19 cellular contexts compared by ENCODE assay signal in the genomic region with DNA sequence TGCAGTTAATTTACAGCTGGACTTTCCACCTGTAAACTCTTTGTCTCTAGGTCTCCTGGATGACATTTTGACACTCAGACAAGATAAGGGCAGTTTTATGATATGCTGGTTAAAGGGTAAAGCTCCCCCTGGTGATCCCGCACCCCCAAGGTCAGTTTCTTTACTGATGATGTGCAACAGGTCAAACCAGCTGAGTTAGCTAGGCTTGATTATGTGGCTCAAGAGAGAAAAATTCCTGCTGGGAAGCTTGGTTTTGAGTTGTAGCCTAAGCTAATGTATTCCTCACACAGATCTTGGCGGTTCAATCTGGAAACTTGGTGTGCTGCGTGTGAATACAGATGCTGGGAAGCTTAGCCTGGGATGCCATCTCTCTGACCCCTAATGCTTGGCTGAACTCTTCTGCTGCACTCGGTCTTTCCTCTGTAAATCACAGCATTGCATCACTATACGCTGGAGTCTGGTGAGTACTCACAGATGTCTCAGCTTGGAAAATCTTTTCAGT. TPM values are rescaled to one million over a fixed set of nuclear protein-coding genes. Genes with fewer than 3 reads are reported as not detected.
A peak's percentile ranks its signal among the peaks of the same experiment; 100 is the strongest.
DNase-seq lines count a peak whose midpoint lies in the region; ATAC-seq, FAIRE-seq and TF ChIP-seq lines count a peak whose summit lies in the region.
"Had no signal": no experiment of that assay in that cellular context is flagged by ENCODE, and none has a peak within 500 bp of the region (broad histone marks: within the 10 kb centered on the region; RNA-seq: fewer than 3 reads in every experiment).

No MANE protein-coding gene starts in this region.

- ATAC-seq in GM18868 (IDR thresholded peaks at IDR 0.05; ENCODE audit: unreplicated experiment) (no peak), HG02870 (IDR thresholded peaks at IDR 0.05; ENCODE audit: unreplicated experiment) (no peak)
- ATAC-seq: activated CD8-positive, alpha-beta T cell treated with anti-CD3 and anti-CD28 coated beads, Interleukin-2, amount 10 ng/mL, durations not matched to agents 7 days and 5 days; activated T-helper 17 cell treated with anti-CD3 and anti-CD28 coated beads, Interleukin-2, amount 50 U/mL, for 72 hours; gastrocnemius medialis had no signal

- no peaks in the 10 kb centered on the region for H3K36me3 Mint-ChIP-seq in nephron progenitor cell (ENCODE audit: low read depth)

- peaks cover 8% of the 10 kb centered on the region for H3K4me1 Mint-ChIP-seq in nephron progenitor cell
- H3K4me1 Mint-ChIP-seq: activated T-helper 17 cell treated with anti-CD3 and anti-CD28 coated beads, Interleukin-2, amount 50 U/mL, for 72 hours had no signal

- DNase-seq in GM03348 (ENCODE audit: low spot score) (peak; percentile 25), RPMI7951 (ENCODE audit: low read depth) (peak; percentile 40), fibroblast of the aortic adventitia (ENCODE audit: low read depth) (peak; percentile 33), nephron progenitor cell (peak; percentile 3), NCI-H2081 treated with DMSO at 0.1 percent for 48 hours (lab: John Stamatoyannopoulos, UW) (no peak), D721Med (ENCODE audit: insufficient read length, low spot score) (no peak)
- DNase-seq: activated CD8-positive, alpha-beta T cell treated with anti-CD3 and anti-CD28 coated beads, Interleukin-2, amount 10 ng/mL, durations not matched to agents 7 days and 5 days; DMS79 treated with DMSO at 0.1 percent for 48 hours; gastrocnemius medialis; NCI-H1048; NCI-H2227 treated with DMSO at 0.1 percent for 48 hours; stimulated activated CD4-positive, alpha-beta T cell treated with anti-CD3 and anti-CD28 coated beads, Interleukin-1b, Interleukin-23, amount 100 ng/mL, for 48 hours; tibial artery had no signal

- FAIRE-seq in D721Med (lab: Jason Lieb, UNC) = no peak
- FAIRE-seq: islet of Langerhans had no signal

- H3K9me3 Mint-ChIP-seq in nephron progenitor cell = no peaks in the 10 kb centered on the region
- H3K9me3 Mint-ChIP-seq: activated T-helper 17 cell treated with anti-CD3 and anti-CD28 coated beads, Interleukin-2, amount 50 U/mL, for 72 hours had no signal

- H3K27me3 Mint-ChIP-seq in nephron progenitor cell (ENCODE audit: low read depth, poor library complexity) = peaks cover 3% of the 10 kb centered on the region

- no peak overlapping the region for H3K4me3 Mint-ChIP-seq in nephron progenitor cell
- H3K4me3 Mint-ChIP-seq: activated CD8-positive, alpha-beta T cell treated with anti-CD3 and anti-CD28 coated beads, Interleukin-2, amount 10 ng/mL, durations not matched to agents 7 days and 5 days; activated T-helper 17 cell treated with anti-CD3 and anti-CD28 coated beads, Interleukin-2, amount 50 U/mL, for 72 hours had no signal

- no peak overlapping the region for H3K27ac Mint-ChIP-seq in nephron progenitor cell
- H3K27ac Mint-ChIP-seq: activated CD8-positive, alpha-beta T cell treated with anti-CD3 and anti-CD28 coated beads, Interleukin-2, amount 10 ng/mL, durations not matched to agents 7 days and 5 days; activated T-helper 17 cell treated with anti-CD3 and anti-CD28 coated beads, Interleukin-2, amount 50 U/mL, for 72 hours had no signal

- no peak for TF ChIP-seq CTCF in fibroblast of the aortic adventitia (IDR thresholded peaks at IDR 0.05; ENCODE audit: insufficient read depth, low read length)
- no peak for TF ChIP-seq CTCF in nephron progenitor cell (IDR thresholded peaks at IDR 0.05)
- TF ChIP-seq CTCF in D721Med (IDR thresholded peaks at IDR 0.05; ENCODE audit: insufficient read depth, missing control alignments) = no peak

- H3K4me3 ChIP-seq in fibroblast of the aortic adventitia (ENCODE audit: low read depth, low read length) = no peak overlapping the region
- H3K4me3 ChIP-seq: BLaER1, gastrocnemius medialis, tibial artery had no signal

RNA-seq across cellular contexts. Expression of gene AKR1D1, which starts 11.4 kb away (rescaled TPM):
- not detected in 2 replicates for total RNA-seq in RPMI7951 (2014; rRNA removed; shearing (Covaris generic))
- total RNA-seq in fibroblast of the aortic adventitia (ENCODE audit: low replicate concordance) = not detected in 2 replicates
- total RNA-seq: activated CD8-positive, alpha-beta T cell treated with anti-CD3 and anti-CD28 coated beads, Interleukin-2, amount 10 ng/mL, durations not matched to agents 7 days and 5 days; activated T-helper 17 cell treated with anti-CD3 and anti-CD28 coated beads, Interleukin-2, amount 50 U/mL, for 72 hours; dermis microvascular lymphatic vessel endothelial cell had no signal

Comparison
In these comparisons a context has a peak if more than half of its experiments do, and no peak if none do; other contexts are left out.
1. DNase-seq: peak in GM03348 (single experiment), RPMI7951 (single experiment), fibroblast of the aortic adventitia (single experiment) and nephron progenitor cell (single experiment); none in NCI-H2081 treated with DMSO at 0.1 percent for 48 hours (single experiment) and D721Med (single experiment).